ENCODE assay signal across 1 cellular context in genomic region chr6:142926177-142926493, GRCh38.
TF ChIP-seq lines count a peak whose summit lies in the region.

No MANE protein-coding gene starts in this region.

TF ChIP-seq in HepG2, 621 proteins besides CTCF, POLR2A, EP300 and RAD21 (continued from another document):
- TF ChIP-seq CHD4 (IDR thresholded peaks at IDR 0.05; ENCODE audit: borderline replicate concordance, low read length) (peak; percentile 47; the same call in 1 of the 2 replicates), ZNF18 (CRISPR knock-in tag; IDR thresholded peaks at IDR 0.05; ENCODE audit: insufficient replicate concordance) (peak; percentile 15), ZBTB44 (CRISPR knock-in tag; IDR thresholded peaks at IDR 0.05) (no peak), CHCHD3 (CRISPR knock-in tag; IDR thresholded peaks at IDR 0.05) (no peak)
